Comparison of ENCODE assay signal across 19 cellular contexts in the genomic region with DNA sequence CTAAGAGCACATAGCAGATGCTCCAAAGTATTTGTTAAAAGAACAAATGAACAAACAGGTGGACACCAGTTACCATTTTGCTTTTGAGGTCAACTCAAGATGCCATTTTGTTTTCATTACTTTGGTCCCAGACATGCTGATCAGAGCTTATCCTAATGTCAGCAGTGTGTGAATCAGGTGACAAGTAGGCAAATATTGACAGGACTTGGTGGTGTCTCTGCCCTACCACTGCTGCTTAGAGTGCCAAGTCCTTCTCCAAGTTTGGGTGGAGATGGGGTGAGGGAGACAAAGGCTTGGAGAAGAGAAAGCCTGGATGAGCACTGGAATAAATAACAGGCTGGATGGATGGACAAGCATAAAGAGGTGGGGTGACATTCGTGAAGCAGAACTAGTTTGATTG. TPM values are rescaled to one million over a fixed set of nuclear protein-coding genes. Genes with fewer than 3 reads are reported as not detected.
DNase-seq lines count a peak whose midpoint lies in the region; ATAC-seq and FAIRE-seq lines count a peak whose summit lies in the region.
"Had no signal": no experiment of that assay in that cellular context is flagged by ENCODE, and none has a peak within 500 bp of the region (broad histone marks: within the 10 kb centered on the region; RNA-seq: fewer than 3 reads in every experiment).

No MANE protein-coding gene starts in this region.

- no peaks in the 10 kb centered on the region for H3K79me1 ChIP-seq in neuronal stem cell (ENCODE audit: low read depth, low read length)

- ATAC-seq in left lobe of liver: peak; percentile 38
- no peak for ATAC-seq in HG02678 (IDR thresholded peaks at IDR 0.05; ENCODE audit: unreplicated experiment)
- ATAC-seq: A549, HCT116 had no signal

- FAIRE-seq in GM18507 (lab: Jason Lieb, UNC): peak; percentile 49
- FAIRE-seq: G401.6, GM12892 had no signal

- H2BK120ac ChIP-seq in neuronal stem cell (ENCODE audit: low read depth, low read length): no peak overlapping the region

- DNase-seq in DMS53 (lab: John Stamatoyannopoulos, UW): peak; percentile 57
- DNase-seq in GM18507 (ENCODE audit: extremely low spot score, insufficient read length, low read depth): no peak
- no peak for DNase-seq in left lobe of liver (ENCODE audit: low spot score)
- DNase-seq in neuronal stem cell (ENCODE audit: low spot score): no peak
- no peak for DNase-seq in DMS79 treated with DMSO at 0.1 percent for 48 hours (lab: John Stamatoyannopoulos, UW)
- DNase-seq in anterior cingulate cortex (lab: John Stamatoyannopoulos, UW): no peak
- DNase-seq: AML-193; CD4-positive, alpha-beta T cell; DMS153; GOT3; H7; HFFc6 had no signal

- no peak overlapping the region for H3K9ac ChIP-seq in neuronal stem cell (ENCODE audit: low read depth, low read length, poor library complexity)
- H3K9ac ChIP-seq: KMS-11 had no signal

- H2BK5ac ChIP-seq in neuronal stem cell (ENCODE audit: low read length): no peak overlapping the region

- H2BK12ac ChIP-seq in neuronal stem cell (ENCODE audit: low read length): no peak overlapping the region

- no peak overlapping the region for H3K14ac ChIP-seq in neuronal stem cell (ENCODE audit: low read length)

- no peak overlapping the region for H4K91ac ChIP-seq in neuronal stem cell (ENCODE audit: low read depth, low read length, poor library complexity)

- H3K4ac ChIP-seq in neuronal stem cell (ENCODE audit: low read length): no peak overlapping the region

- H2AK5ac ChIP-seq in neuronal stem cell (ENCODE audit: low read depth, low read length): no peak overlapping the region

- H3K18ac ChIP-seq in neuronal stem cell (ENCODE audit: low read length): no peak overlapping the region

- no peak overlapping the region for H3K27ac ChIP-seq in neuronal stem cell (replicated peaks; ENCODE audit: low read length)
- H3K27ac ChIP-seq: A549, C4-2B, KMS-11 had no signal

- no peak overlapping the region for H3K23ac ChIP-seq in neuronal stem cell (ENCODE audit: low read depth, low read length, poor library complexity)

- no peak overlapping the region for H3K4me2 ChIP-seq in neuronal stem cell (ENCODE audit: insufficient read depth, low read length, poor library complexity, severe bottlenecking)
- H3K4me2 ChIP-seq: A549, KMS-11 had no signal

- no peak overlapping the region for H4K8ac ChIP-seq in neuronal stem cell (ENCODE audit: low read depth, low read length)

- WGBS in neuronal stem cell (ENCODE audit: extremely low coverage in 2 of 2, insufficient read length in 2 of 2, insufficient replicate concordance in 1 of 2), 2 donors: no CpG with 5 or more reads among the region's 1 CpG

- H3K4me3 ChIP-seq in neuronal stem cell (ENCODE audit: low read length in 2 of 2): no peak overlapping the region
- H3K4me3 ChIP-seq: A549 had no signal

- H3K27me3 ChIP-seq in neuronal stem cell (ENCODE audit: control insufficient read depth in 3 of 3, insufficient read depth in 3 of 3, low read depth in 1 of 3, low read length in 3 of 3): no peaks in the 10 kb centered on the region

- H3K4me1 ChIP-seq in neuronal stem cell (ENCODE audit: control insufficient read depth in 2 of 2, insufficient read depth in 1 of 2, low read depth in 1 of 2, low read length in 2 of 2): no peaks in the 10 kb centered on the region
- H3K4me1 ChIP-seq: A549 had no signal

- no peak overlapping the region for H2BK15ac ChIP-seq in neuronal stem cell (ENCODE audit: low read length)

- H2AFZ ChIP-seq in neuronal stem cell (ENCODE audit: low read length): no peak overlapping the region

- no peaks in the 10 kb centered on the region for H3K9me3 ChIP-seq in neuronal stem cell (replicated peaks in 1 of 2; ENCODE audit: control insufficient read depth in 2 of 2, insufficient read depth in 1 of 2, low read depth in 1 of 2, low read length in 2 of 2)
- H3K9me3 ChIP-seq: A549 had no signal

- H3K36me3 ChIP-seq in neuronal stem cell (replicated peaks in 1 of 2; ENCODE audit: control insufficient read depth in 2 of 2, insufficient read depth in 2 of 2, low read length in 2 of 2): no peaks in the 10 kb centered on the region

RNA-seq across cellular contexts. Expression of a gene that starts 38.7 kb away (rescaled TPM):
- 23.4 TPM for total RNA-seq in left lobe of liver
- 21.0 TPM for polyA plus RNA-seq in neuronal stem cell (2013, experiment 1 of 2)
- polyA plus RNA-seq in neuronal stem cell (2013, experiment 2 of 2): 21.1 TPM
